1 cellular context compared by ENCODE assay signal in the genomic region with DNA sequence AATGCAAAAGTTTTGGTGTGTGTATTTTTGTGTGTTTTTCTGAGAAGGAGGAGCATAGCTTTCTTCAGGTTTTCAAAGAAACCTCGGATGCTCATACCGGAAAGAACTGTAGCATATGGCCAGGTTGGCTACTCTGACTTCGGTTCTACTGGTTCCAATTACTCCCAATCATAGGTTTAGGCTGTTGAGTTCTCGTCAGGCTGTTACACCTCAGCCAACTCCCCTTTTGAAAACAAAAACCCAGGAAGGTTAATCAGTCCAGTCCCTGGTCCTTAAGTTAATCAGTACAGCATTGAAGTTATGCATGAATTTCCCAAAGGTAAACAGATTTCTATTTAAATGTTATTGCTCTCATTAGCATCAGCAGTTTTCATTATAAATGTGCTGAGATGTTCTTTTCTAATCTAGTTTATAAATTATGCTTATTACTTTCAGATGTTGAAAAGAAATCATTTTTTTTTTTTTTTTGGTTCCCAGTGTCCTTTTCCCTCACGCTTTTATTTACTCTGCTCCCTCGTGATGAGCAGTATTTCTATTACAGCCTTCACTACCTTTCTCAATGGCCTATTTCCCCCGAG.
TF ChIP-seq lines count a peak whose summit lies in the region.

No MANE protein-coding gene starts in this region.

TF ChIP-seq in HepG2, 621 proteins besides CTCF, POLR2A, EP300 and RAD21 (continued from another document):
- TF ChIP-seq, protein P1, sequence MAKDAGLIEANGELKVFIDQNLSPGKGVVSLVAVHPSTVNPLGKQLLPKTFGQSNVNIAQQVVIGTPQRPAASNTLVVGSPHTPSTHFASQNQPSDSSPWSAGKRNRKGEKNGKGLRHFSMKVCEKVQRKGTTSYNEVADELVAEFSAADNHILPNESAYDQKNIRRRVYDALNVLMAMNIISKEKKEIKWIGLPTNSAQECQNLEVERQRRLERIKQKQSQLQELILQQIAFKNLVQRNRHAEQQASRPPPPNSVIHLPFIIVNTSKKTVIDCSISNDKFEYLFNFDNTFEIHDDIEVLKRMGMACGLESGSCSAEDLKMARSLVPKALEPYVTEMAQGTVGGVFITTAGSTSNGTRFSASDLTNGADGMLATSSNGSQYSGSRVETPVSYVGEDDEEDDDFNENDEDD (CRISPR knock-in tag; IDR thresholded peaks at IDR 0.05; ENCODE audit: borderline replicate concordance): no peak
- TF ChIP-seq MAFF (IDR thresholded peaks at IDR 0.05; ENCODE audit: low read depth, low read length): peak; percentile 74; the same call in 1 of the 2 replicates
